ENCODE assay signal across 8 cellular contexts in genomic region chr10:99659868-99660366, GRCh38. TPM values are rescaled to one million over a fixed set of nuclear protein-coding genes. Genes with fewer than 3 reads are reported as not detected.
A peak's percentile ranks its signal among the peaks of the same experiment; 100 is the strongest.
DNase-seq lines count a peak whose midpoint lies in the region; FAIRE-seq and TF ChIP-seq lines count a peak whose summit lies in the region.

No MANE protein-coding gene starts in this region.

- no peaks in the 10 kb centered on the region for H4K20me1 ChIP-seq in SK-N-SH (ENCODE audit: insufficient read depth)

- peak overlapping the region; percentile 94 for H3K4me2 ChIP-seq in SK-N-SH

- peaks cover 24% of the 10 kb centered on the region for H3F3A ChIP-seq in SK-N-SH (replicated peaks; ENCODE audit: insufficient read depth)

- H3K9ac ChIP-seq in SK-N-SH: peak overlapping the region; percentile 94

- no peak for TF ChIP-seq CTCF in GM12875 (IDR thresholded peaks at IDR 0.05; ENCODE audit: borderline replicate concordance, insufficient read depth, low read depth, low read length)
- TF ChIP-seq CTCF in SK-N-SH (IDR thresholded peaks at IDR 0.05): no peak
- no peak for TF ChIP-seq CTCF in fibroblast of the aortic adventitia (IDR thresholded peaks at IDR 0.05; ENCODE audit: insufficient read depth, low read length)
- TF ChIP-seq CTCF in prostate gland (IDR thresholded peaks at IDR 0.05): no peak
- no peak for TF ChIP-seq CTCF in D721Med (IDR thresholded peaks at IDR 0.05; ENCODE audit: insufficient read depth, missing control alignments)

- FAIRE-seq in D721Med (lab: Jason Lieb, UNC): no peak

- no peak for TF ChIP-seq RAD21 in SK-N-SH (IDR thresholded peaks at IDR 0.05; ENCODE audit: low read length)

- no peaks in the 10 kb centered on the region for H3K9me3 ChIP-seq in SK-N-SH
- H3K9me3 ChIP-seq in prostate gland: no peaks in the 10 kb centered on the region

- POLR2A ChIA-PET in SK-N-SH (lab: Yijun Ruan, JAX): interaction anchor here (0.6 to 1.6 kb wide), 5 partner anchors 23 to 128 kb away, joined by 3 to 6 read pairs (median 4); partner anchors contain the start of genes COX15 and CUTC

- CTCF ChIA-PET in SK-N-SH (lab: Yijun Ruan, JAX): interaction anchor here (0.8 to 1.6 kb wide), 7 partner anchors 11 to 1192 kb away, joined by 3 to 7 read pairs (median 4); no protein-coding TSS in a partner anchor

- peak overlapping the region; percentile 60 to 92; a peak in 2 of 4 replicates for H3K27ac ChIP-seq in SK-N-SH (ENCODE audit: low read depth in 2 of 2, low read length in 1 of 2)
- H3K27ac ChIP-seq in prostate gland: peak overlapping the region; percentile 52 to 58

- H3K4me1 ChIP-seq in SK-N-SH (ENCODE audit: control insufficient read depth in 1 of 2, insufficient read depth in 2 of 2, low read depth in 1 of 2, low read length in 1 of 2): peaks cover 0 to 6% of the 10 kb centered on the region in 2 experiments; a peak in 2 of 4 replicates
- no peaks in the 10 kb centered on the region for H3K4me1 ChIP-seq in prostate gland (replicated peaks)

- peak; percentile 18 for DNase-seq in SK-N-SH
- DNase-seq in fibroblast of the aortic adventitia (ENCODE audit: low read depth): no peak
- no peak for DNase-seq in prostate gland (ENCODE audit: low spot score)
- no peak for DNase-seq in D721Med (ENCODE audit: insufficient read length, low spot score)
- DNase-seq in hippocampal formation (lab: John Stamatoyannopoulos, UW): no peak
- DNase-seq in retina: no peak
- no peak for DNase-seq in germinal center (ENCODE audit: low spot score)

- intact Hi-C loops in prostate gland (cut with DNase I): no loop called here

- TF ChIP-seq EP300 in SK-N-SH (IDR thresholded peaks at IDR 0.05; ENCODE audit: borderline replicate concordance in 1 of 2, low read depth in 1 of 2, low read length in 1 of 2): no peak

- H3K27me3 ChIP-seq in SK-N-SH (ENCODE audit: insufficient read depth): no peaks in the 10 kb centered on the region
- H3K27me3 ChIP-seq in prostate gland (replicated peaks; ENCODE audit: insufficient read depth): no peaks in the 10 kb centered on the region

- H3K4me3 ChIP-seq in GM12875 (ENCODE audit: low read depth, low read length) (peak overlapping the region; percentile 85), SK-N-SH (ENCODE audit: low read depth in 2 of 2, low read length in 1 of 2) (peak overlapping the region; percentile 91), fibroblast of the aortic adventitia (ENCODE audit: low read depth, low read length) (peak overlapping the region; percentile 84), prostate gland (peak overlapping the region; percentile 76 to 77)

- WGBS in SK-N-SH (ENCODE audit: low lambda C conversion rate): 3% methylated on average over 10 of the region's 10 CpGs
- WGBS in prostate gland: 9% methylated on average over 10 of the region's 10 CpGs

- H2AFZ ChIP-seq in SK-N-SH (ENCODE audit: low read depth): peak overlapping the region; percentile 60; the same call in 1 of the 2 replicates

- H3K36me3 ChIP-seq in SK-N-SH (replicated peaks in 1 of 2; ENCODE audit: control insufficient read depth in 1 of 2, insufficient read depth in 2 of 2, low read length in 1 of 2) (peaks cover 6 to 24% of the 10 kb centered on the region in 2 experiments), prostate gland (no peaks in the 10 kb centered on the region)

- TF ChIP-seq POLR2A in prostate gland (IDR thresholded peaks at IDR 0.05): no peak

- peaks cover 51% of the 10 kb centered on the region for H3K79me2 ChIP-seq in SK-N-SH (ENCODE audit: insufficient read depth)

- H3K9me2 ChIP-seq in SK-N-SH: no peaks in the 10 kb centered on the region

TF ChIP-seq in SK-N-SH, 30 proteins besides CTCF, POLR2A, EP300 and RAD21:
- TF ChIP-seq MEF2A (IDR thresholded peaks at IDR 0.05; ENCODE audit: borderline replicate concordance, low read depth) (no peak), YY1 (IDR thresholded peaks at IDR 0.05; ENCODE audit: low read depth) (no peak), PBX3 (IDR thresholded peaks at IDR 0.05) (no peak), GATA2 (CRISPR knock-in tag; IDR thresholded peaks at IDR 0.05) (no peak), RXRA (IDR thresholded peaks at IDR 0.05; ENCODE audit: borderline replicate concordance, low read depth) (no peak), IRF3 (IDR thresholded peaks at IDR 0.05; ENCODE audit: low read depth, low read length) (no peak), TCF12 (IDR thresholded peaks at IDR 0.05) (no peak)

RNA-seq across cellular contexts. Expression of gene ENTPD7, which starts 0.6 kb away (rescaled TPM):
- polyA plus RNA-seq in SK-N-SH (2012; rRNA removed): 3.9 and 6.2 TPM in 2 replicates
- polyA plus RNA-seq in SK-N-SH (2012; cell fraction: cytosol; rRNA removed): 4.5 and 5.3 TPM in 2 replicates
- polyA plus RNA-seq in SK-N-SH (2012; cell fraction: nucleus; rRNA removed): 3.5 and 5.6 TPM in 2 replicates
- total RNA-seq in fibroblast of the aortic adventitia (ENCODE audit: low replicate concordance) (10.1 and 11.4 TPM in 2 replicates), prostate gland (10 to 100 TPM in 1 of 2 donors, 1 to 10 TPM in 1; 8.1 to 17.4 TPM)

RNA-seq across cellular contexts. Expression of gene SLC25A28, which starts 39.7 kb away (rescaled TPM):
- 23.8 and 34.3 TPM in 2 replicates for polyA plus RNA-seq in SK-N-SH (2012; rRNA removed)
- polyA plus RNA-seq in SK-N-SH (2012; cell fraction: cytosol; rRNA removed): 8.2 and 14.4 TPM in 2 replicates
- polyA plus RNA-seq in SK-N-SH (2012; cell fraction: nucleus; rRNA removed): 107 and 158 TPM in 2 replicates
- total RNA-seq in fibroblast of the aortic adventitia (ENCODE audit: low replicate concordance): 7.0 and 20.9 TPM in 2 replicates
- total RNA-seq in prostate gland: 10 to 100 TPM; 16.0 to 50.6 TPM
